Comparison of ENCODE assay signal across 8 cellular contexts in the genomic region with DNA sequence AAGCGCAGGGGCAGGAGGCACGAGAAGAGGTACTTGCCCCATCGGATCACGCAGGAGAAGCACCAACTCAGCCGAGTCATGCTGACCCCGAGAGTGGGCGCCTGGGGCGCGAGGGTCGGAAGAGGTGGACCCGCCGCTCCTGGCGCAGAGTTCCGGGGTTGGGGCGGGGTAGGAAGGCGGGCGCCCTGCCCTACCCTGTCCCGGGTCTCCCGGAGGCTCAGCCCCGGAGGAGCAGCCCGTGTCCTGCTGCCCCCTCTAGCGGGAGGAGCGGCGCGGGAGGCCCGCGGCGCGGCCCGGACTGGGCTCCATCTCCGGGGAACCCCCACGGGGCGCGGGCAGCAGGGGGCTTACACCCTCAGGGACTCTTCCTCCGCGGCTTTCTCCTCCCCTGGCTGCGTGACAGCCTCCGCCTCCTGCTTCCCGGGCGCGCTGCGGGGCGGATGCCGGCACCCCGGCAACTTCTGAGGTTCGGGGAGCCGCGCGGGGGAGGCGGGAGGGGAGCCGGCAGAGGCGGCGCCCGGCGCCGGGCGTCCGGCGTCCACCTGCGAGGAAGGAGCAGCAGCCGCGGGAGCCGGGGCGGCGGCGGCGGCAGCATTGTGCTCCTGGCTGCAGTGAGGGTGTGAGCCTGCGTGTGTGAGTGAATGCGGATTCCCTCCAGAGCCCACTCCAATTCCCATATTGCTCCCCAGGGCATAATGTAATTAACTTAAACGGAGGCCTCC. TPM values are rescaled to one million over a fixed set of nuclear protein-coding genes. Genes with fewer than 3 reads are reported as not detected.
DNase-seq lines count a peak whose midpoint lies in the region; ATAC-seq and TF ChIP-seq lines count a peak whose summit lies in the region.

No MANE protein-coding gene starts in this region.

- POLR2A ChIA-PET in AG04450 (lab: Yijun Ruan, JAX) (no interaction called here), RWPE1 (lab: Yijun Ruan, JAX; ENCODE audit: low non-redundant PET) (no interaction called here)

- H3K36me3 ChIP-seq in body of pancreas (replicated peaks in 1 of 2; ENCODE audit: insufficient read depth in 1 of 2, low read depth in 2 of 2): no peaks in the 10 kb centered on the region

- TF ChIP-seq POLR2A in body of pancreas (IDR thresholded peaks at IDR 0.05): no peak

- intact Hi-C loops in body of pancreas (cut with DNase I): no loop called here

- peak; percentile 89 for ATAC-seq in body of pancreas
- no peak for ATAC-seq in HG02610 (IDR thresholded peaks at IDR 0.05; ENCODE audit: unreplicated experiment)

- CTCF ChIA-PET in AG04450 (lab: Charles Lee): no interaction called here
- CTCF ChIA-PET in RWPE1 (lab: Yijun Ruan, JAX): interaction anchor here (0.6 to 1.0 kb wide), 2 partner anchors 88 to 221 kb away, joined by 3 read pairs; no protein-coding TSS in a partner anchor

- WGBS in body of pancreas, 2 donors: 0 to 1% methylated on average over 1 to 64 of the region's 70 CpGs

- DNase-seq in AG04450 (ENCODE audit: low read depth, low spot score): no peak
- peak; percentile 60 for DNase-seq in GM19238 (ENCODE audit: insufficient read length, low spot score)
- DNase-seq in RWPE1 (ENCODE audit: low spot score): peak; percentile 80
- DNase-seq in body of pancreas: peak; percentile 67 to 82 (median 72)
- DNase-seq in iris pigment epithelial cell (ENCODE audit: low read depth): peak; percentile 48
- peak; percentile 27 to 49 for DNase-seq in stimulated activated CD4-positive, alpha-beta T cell treated with anti-CD3 and anti-CD28 coated beads, Interleukin-2, amount 100 ng/mL, for 24 hours
- DNase-seq in SIG-M5 (lab: John Stamatoyannopoulos, UW): no peak

- H3K4me3 ChIP-seq in AG04450 (ENCODE audit: low read depth, low read length): peak overlapping the region; percentile 79
- peak overlapping the region; percentile 5 to 24 for H3K4me3 ChIP-seq in body of pancreas

- H3K9me3 ChIP-seq in AG04450 (ENCODE audit: control insufficient read depth, insufficient read depth, low read length): no peaks in the 10 kb centered on the region
- no peaks in the 10 kb centered on the region for H3K9me3 ChIP-seq in body of pancreas

- peaks cover 16% of the 10 kb centered on the region for H3K4me1 ChIP-seq in body of pancreas

- H3K27ac ChIP-seq in AG04450 (ENCODE audit: low read depth, low read length) (no peak overlapping the region), RWPE1 (peak overlapping the region; percentile 65), body of pancreas (peak overlapping the region in 1 of 4 donors; percentile 13)

- TF ChIP-seq CTCF in AG04450 (IDR thresholded peaks at IDR 0.05; ENCODE audit: low read depth, low read length): peak; percentile 64
- peak; percentile 79 for TF ChIP-seq CTCF in RWPE1 (conservative IDR thresholded peaks at IDR 0.05; ENCODE audit: low read depth)
- TF ChIP-seq CTCF in body of pancreas (IDR thresholded peaks at IDR 0.05): peak; percentile 49 to 78 (median 62)

- H3K27me3 ChIP-seq in AG04450 (ENCODE audit: control insufficient read depth, insufficient read depth, low read length) (peaks cover 3% of the 10 kb centered on the region), body of pancreas (no peaks in the 10 kb centered on the region)

RNA-seq across cellular contexts. Expression of gene TNS1, which starts 7.5 kb away (rescaled TPM):
- 19.7 and 27.9 TPM in 2 replicates for polyA plus RNA-seq in AG04450 (2011; rRNA removed)
- 84.1 and 119 TPM in 2 replicates for polyA minus RNA-seq in AG04450 (2011; rRNA and poly(A)+ RNA removed)
- total RNA-seq in body of pancreas: 100 to 1,000 TPM; 168 to 174 TPM

RNA-seq across cellular contexts. Expression of gene RUFY4, which starts 58.8 kb away (rescaled TPM):
- polyA plus RNA-seq in AG04450 (2011; rRNA removed): not detected in 2 replicates
- polyA minus RNA-seq in AG04450 (2011; rRNA and poly(A)+ RNA removed): not detected in 2 replicates
- not detected for total RNA-seq in body of pancreas

Comparison
In these comparisons a context has a peak if more than half of its experiments do, and no peak if none do; other contexts are left out.
1. DNase-seq: peak in GM19238 (single experiment), RWPE1 (single experiment), body of pancreas (4 of 4), iris pigment epithelial cell (single experiment) and stimulated activated CD4-positive, alpha-beta T cell treated with anti-CD3 and anti-CD28 coated beads, Interleukin-2, amount 100 ng/mL, for 24 hours (2 of 2); none in AG04450 (single experiment) and SIG-M5 (single experiment).
2. Peak in every context shown above with its lines, with median percentiles within 50 percentile points of each other: CTCF ChIP-seq.